Comparison of ENCODE assay signal across 12 cellular contexts in the genomic region with DNA sequence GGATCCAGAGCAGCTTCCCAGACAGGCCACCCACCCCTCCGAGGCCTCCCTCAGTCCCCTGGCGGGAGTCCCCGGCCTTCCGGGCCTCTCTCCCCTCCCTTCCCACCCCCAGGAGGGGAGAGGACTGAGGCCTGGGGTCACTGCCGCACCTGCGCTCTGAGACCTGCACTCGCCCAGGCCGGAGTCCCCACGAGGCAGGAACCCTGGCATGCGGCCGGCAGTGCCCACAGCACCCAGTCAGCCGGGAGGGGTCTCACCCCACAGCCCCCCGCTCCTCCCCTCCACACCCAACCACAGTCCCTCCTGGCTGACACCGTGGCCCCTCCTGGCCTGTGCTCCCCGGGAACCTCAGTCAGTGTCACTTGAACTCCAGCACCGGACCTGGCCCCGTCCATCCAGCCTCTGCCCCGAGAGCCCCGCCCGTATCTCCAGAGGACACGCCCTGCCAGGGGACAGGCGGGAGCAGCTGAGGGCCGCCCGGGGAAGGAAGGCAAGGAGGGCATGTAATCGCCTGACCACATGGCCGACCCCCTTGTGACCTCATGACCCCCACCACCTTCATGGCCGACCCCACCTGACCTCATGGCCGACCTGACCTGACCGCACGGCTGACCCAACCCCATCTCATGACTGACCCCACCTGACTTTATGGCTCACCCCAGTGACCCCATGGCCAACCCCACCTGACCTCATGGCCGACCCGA. TPM values are rescaled to one million over a fixed set of nuclear protein-coding genes. Genes with fewer than 3 reads are reported as not detected.
DNase-seq lines count a peak whose midpoint lies in the region; ATAC-seq and TF ChIP-seq lines count a peak whose summit lies in the region.
"Had no signal": no experiment of that assay in that cellular context is flagged by ENCODE, and none has a peak within 500 bp of the region (broad histone marks: within the 10 kb centered on the region; RNA-seq: fewer than 3 reads in every experiment).

No MANE protein-coding gene starts in this region.

- peak overlapping the region in 10 of 11 experiments; percentile 4 to 86 (median 72); a peak in 17 of 22 replicates for H3K27ac ChIP-seq in BLaER1 treated with 17β-estradiol and CSF1 and Interleukin-3, amounts not matched to agents 10 nM and 100 nM
- H3K27ac ChIP-seq in sigmoid colon = peak overlapping the region in 1 of 4 donors; percentile 31

- H3K27me3 ChIP-seq in BLaER1 treated with 17β-estradiol and CSF1 and Interleukin-3, amounts not matched to agents 10 nM and 100 nM = peaks cover 0 to 35% (median 5%) of the 10 kb centered on the region in 11 experiments; a peak in 12 of 22 replicates
- peaks cover 0 to 37% (median 21%) of the 10 kb centered on the region in 3 donors for H3K27me3 ChIP-seq in sigmoid colon

- H3K4me1 ChIP-seq in BLaER1 treated with 17β-estradiol and CSF1 and Interleukin-3, amounts not matched to agents 10 nM and 100 nM = peaks cover 21 to 69% (median 54%) of the 10 kb centered on the region in 10 experiments
- no peaks in the 10 kb centered on the region for H3K4me1 ChIP-seq in sigmoid colon

- TF ChIP-seq POLR2A in sigmoid colon (IDR thresholded peaks at IDR 0.05) = no peak

- H3K36me3 ChIP-seq in BLaER1 treated with 17β-estradiol and CSF1 and Interleukin-3, amounts not matched to agents 10 nM and 100 nM = no peaks in the 10 kb centered on the region
- H3K36me3 ChIP-seq in sigmoid colon = no peaks in the 10 kb centered on the region

- H3K9me3 ChIP-seq in BLaER1 treated with 17β-estradiol and CSF1 and Interleukin-3, amounts not matched to agents 10 nM and 100 nM (replicated peaks in 1 of 11) = no peaks in the 10 kb centered on the region
- no peaks in the 10 kb centered on the region for H3K9me3 ChIP-seq in sigmoid colon

- TF ChIP-seq EP300 in sigmoid colon (IDR thresholded peaks at IDR 0.05) = no peak

- peak overlapping the region in 1 of 10 experiments; percentile 32; a peak in 4 of 20 replicates for H3K4me3 ChIP-seq in BLaER1 treated with 17β-estradiol and CSF1 and Interleukin-3, amounts not matched to agents 10 nM and 100 nM
- no peak overlapping the region for H3K4me3 ChIP-seq in sigmoid colon

- peak; percentile 57 for DNase-seq in HT-29 (ENCODE audit: low spot score)
- DNase-seq in activated naive CD8-positive, alpha-beta T cell treated with anti-CD3 and anti-CD28 coated beads, Interleukin-2, amount 50 U/mL, for 24 hours = no peak
- no peak for DNase-seq in naive B cell
- DNase-seq in KG1 (lab: John Stamatoyannopoulos, UW) = no peak
- DNase-seq in NCI-H2107 treated with DMSO at 0.1 percent for 48 hours (lab: John Stamatoyannopoulos, UW; ENCODE audit: unreplicated experiment) = no peak
- no peak for DNase-seq in SHP77 treated with DMSO at 0.1 percent for 48 hours (lab: John Stamatoyannopoulos, UW)
- no peak for DNase-seq in sigmoid colon
- DNase-seq: amygdala, NCI-H82 had no signal

- intact Hi-C loops in sigmoid colon (cut with DNase I) = no loop called here

- H3K4me1 Mint-ChIP-seq in activated naive CD8-positive, alpha-beta T cell treated with anti-CD3 and anti-CD28 coated beads, Interleukin-2, amount 50 U/mL, for 24 hours = peaks cover 29% of the 10 kb centered on the region
- peaks cover 19 to 47% (median 27%) of the 10 kb centered on the region in 3 donors for H3K4me1 Mint-ChIP-seq in naive B cell

- 16 to 64% methylated on average over 32 of the region's 32 CpGs for WGBS in sigmoid colon, 2 donors

- no peaks in the 10 kb centered on the region for H3K36me3 Mint-ChIP-seq in activated naive CD8-positive, alpha-beta T cell treated with anti-CD3 and anti-CD28 coated beads, Interleukin-2, amount 50 U/mL, for 24 hours (ENCODE audit: low read depth)
- no peaks in the 10 kb centered on the region for H3K36me3 Mint-ChIP-seq in naive B cell
- H3K36me3 Mint-ChIP-seq: CD8-positive, alpha-beta memory T cell had no signal

- no peaks in the 10 kb centered on the region for H3K27me3 Mint-ChIP-seq in activated naive CD8-positive, alpha-beta T cell treated with anti-CD3 and anti-CD28 coated beads, Interleukin-2, amount 50 U/mL, for 24 hours
- H3K27me3 Mint-ChIP-seq in naive B cell = no peaks in the 10 kb centered on the region
- H3K27me3 Mint-ChIP-seq: CD8-positive, alpha-beta memory T cell had no signal

- peak overlapping the region; percentile 62 for H3K27ac Mint-ChIP-seq in activated naive CD8-positive, alpha-beta T cell treated with anti-CD3 and anti-CD28 coated beads, Interleukin-2, amount 50 U/mL, for 24 hours
- peak overlapping the region in 5 of 6 donors; percentile 56 to 99 (median 95) for H3K27ac Mint-ChIP-seq in naive B cell

- H3K9me3 Mint-ChIP-seq in activated naive CD8-positive, alpha-beta T cell treated with anti-CD3 and anti-CD28 coated beads, Interleukin-2, amount 50 U/mL, for 24 hours = no peaks in the 10 kb centered on the region
- no peaks in the 10 kb centered on the region for H3K9me3 Mint-ChIP-seq in naive B cell
- H3K9me3 Mint-ChIP-seq: CD8-positive, alpha-beta memory T cell had no signal

- H4K20me1 ChIP-seq in BLaER1 treated with 17β-estradiol and CSF1 and Interleukin-3, amounts not matched to agents 10 nM and 100 nM = peaks cover 0 to 26% (median 0%) of the 10 kb centered on the region in 11 experiments; a peak in 4 of 22 replicates

- H3K4me3 Mint-ChIP-seq in activated naive CD8-positive, alpha-beta T cell treated with anti-CD3 and anti-CD28 coated beads, Interleukin-2, amount 50 U/mL, for 24 hours = no peak overlapping the region
- peak overlapping the region in 4 of 8 donors; percentile 63 to 81 (median 74) for H3K4me3 Mint-ChIP-seq in naive B cell
- H3K4me3 Mint-ChIP-seq: CD8-positive, alpha-beta memory T cell had no signal

- peak overlapping the region; percentile 50 to 94 (median 85) for H3K4me2 ChIP-seq in BLaER1 treated with 17β-estradiol and CSF1 and Interleukin-3, amounts not matched to agents 10 nM and 100 nM

- ATAC-seq in activated naive CD8-positive, alpha-beta T cell treated with anti-CD3 and anti-CD28 coated beads, Interleukin-2, amount 50 U/mL, for 24 hours = no peak
- no peak for ATAC-seq in naive B cell (ENCODE audit: low read depth in 2 of 2)

- no peak for TF ChIP-seq CTCF in sigmoid colon (IDR thresholded peaks at IDR 0.05)

- peak overlapping the region; percentile 15 to 83 (median 69); a peak in 19 of 22 replicates for H3K9ac ChIP-seq in BLaER1 treated with 17β-estradiol and CSF1 and Interleukin-3, amounts not matched to agents 10 nM and 100 nM

RNA-seq across cellular contexts. Expression of a gene that starts 28.7 kb away (rescaled TPM):
- 5.8 and 6.6 TPM in 2 replicates for total RNA-seq in HT-29 (2014; rRNA removed; shearing (Covaris generic))
- polyA plus RNA-seq in naive B cell (ENCODE audit: low read depth in 6 of 6) (not detected), sigmoid colon (under 1 TPM; 0.46 to 0.70 (median 0.60) TPM)
- not detected for total RNA-seq in sigmoid colon
- total RNA-seq: CD8-positive, alpha-beta memory T cell; kidney epithelial cell had no signal
- polyA plus RNA-seq: CD8-positive, alpha-beta memory T cell had no signal

RNA-seq across cellular contexts. Expression of a gene that starts 29.1 kb away (rescaled TPM):
- total RNA-seq in HT-29 (2014; rRNA removed; shearing (Covaris generic)) = 61.4 and 67.6 TPM in 2 replicates
- 1 to 10 TPM in 5 of 6 donors, not detected in 1; 2.0 to 6.3 (median 4.3) TPM for polyA plus RNA-seq in naive B cell (ENCODE audit: low read depth in 6 of 6)
- total RNA-seq in sigmoid colon = 10 to 100 TPM in 2 of 4 donors, 1 to 10 TPM in 2; 7.9 to 13.8 (median 10.4) TPM
- polyA plus RNA-seq in sigmoid colon = 10 to 100 TPM in 1 of 3 donors, 1 to 10 TPM in 2; 6.6 to 25.3 (median 6.9) TPM
